ENCODE assay signal across 1 cellular context in the genomic region with DNA sequence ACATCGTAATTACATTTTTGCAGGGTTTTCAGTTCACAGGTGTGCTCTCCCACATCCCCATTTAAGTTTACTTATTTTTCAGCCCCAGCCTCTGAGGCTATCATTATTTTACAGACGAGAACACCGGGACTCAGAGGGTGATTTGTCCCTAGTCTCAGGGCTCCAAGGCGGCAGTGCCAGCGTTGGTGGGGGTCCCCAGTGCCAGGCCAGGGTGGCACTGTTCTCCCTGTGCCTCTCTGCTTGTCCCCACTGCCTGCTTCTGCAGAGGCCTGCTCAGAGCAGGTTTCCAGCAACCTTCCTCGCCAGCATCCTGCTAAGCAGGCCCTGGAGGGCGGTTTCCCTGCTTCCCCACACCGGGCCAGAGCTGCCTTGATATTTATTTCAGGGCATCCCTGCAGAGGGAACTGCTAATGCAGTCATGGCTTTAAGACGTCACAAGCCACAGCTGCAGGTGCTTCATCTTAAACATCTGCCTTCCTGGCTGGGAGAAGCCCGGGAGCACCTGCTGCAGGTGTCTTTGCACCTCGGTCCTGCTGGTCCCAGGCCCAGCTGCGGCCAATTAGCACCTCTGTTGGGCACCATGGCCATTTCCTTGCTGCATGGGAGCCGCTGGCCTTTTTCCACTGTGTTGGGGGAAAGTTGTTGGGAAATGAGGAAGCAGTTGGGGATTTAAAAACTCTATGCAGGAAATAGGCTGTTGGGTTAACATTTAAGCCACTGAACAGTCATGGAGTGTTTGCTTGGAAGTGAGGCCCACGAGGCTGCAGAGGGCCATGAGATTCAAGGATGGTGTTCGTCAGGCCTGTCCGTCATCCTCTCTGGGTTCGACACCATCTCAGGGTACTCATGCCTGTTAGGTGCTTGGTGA.
TF ChIP-seq lines count a peak whose summit lies in the region.

No MANE protein-coding gene starts in this region.

TF ChIP-seq in HepG2, 621 proteins besides CTCF, POLR2A, EP300 and RAD21 (continued from another document and continues in another):
- TF ChIP-seq ZNF687 (CRISPR knock-in tag; IDR thresholded peaks at IDR 0.05): peak; percentile 86
- TF ChIP-seq MXD3 (CRISPR knock-in tag; IDR thresholded peaks at IDR 0.05): no peak
- TF ChIP-seq ZBTB7A (CRISPR knock-in tag; IDR thresholded peaks at IDR 0.05): no peak
- TF ChIP-seq ATF1 (CRISPR knock-in tag; IDR thresholded peaks at IDR 0.05): no peak
- TF ChIP-seq GMEB2 (CRISPR knock-in tag; IDR thresholded peaks at IDR 0.05; ENCODE audit: low read depth): 0 out of 2 replicates have a peak, but pooled peaks have one; percentile 38
- TF ChIP-seq, protein P1, sequence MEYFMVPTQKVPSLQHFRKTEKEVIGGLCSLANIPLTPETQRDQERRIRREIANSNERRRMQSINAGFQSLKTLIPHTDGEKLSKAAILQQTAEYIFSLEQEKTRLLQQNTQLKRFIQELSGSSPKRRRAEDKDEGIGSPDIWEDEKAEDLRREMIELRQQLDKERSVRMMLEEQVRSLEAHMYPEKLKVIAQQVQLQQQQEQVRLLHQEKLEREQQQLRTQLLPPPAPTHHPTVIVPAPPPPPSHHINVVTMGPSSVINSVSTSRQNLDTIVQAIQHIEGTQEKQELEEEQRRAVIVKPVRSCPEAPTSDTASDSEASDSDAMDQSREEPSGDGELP (IDR thresholded peaks at IDR 0.05; ENCODE audit: borderline replicate concordance, low read depth): no peak; the same call in 1 of the 2 replicates
- peak; percentile 63; the same call in 1 of the 2 replicates for TF ChIP-seq TFDP1 (CRISPR knock-in tag; IDR thresholded peaks at IDR 0.05; ENCODE audit: borderline replicate concordance)
- TF ChIP-seq ARNT2 (CRISPR knock-in tag; IDR thresholded peaks at IDR 0.05; ENCODE audit: low read depth): no peak
- no peak for TF ChIP-seq JUNB (CRISPR knock-in tag; IDR thresholded peaks at IDR 0.05; ENCODE audit: borderline replicate concordance)
- TF ChIP-seq ZNF780A (CRISPR knock-in tag; IDR thresholded peaks at IDR 0.05): no peak
- no peak for TF ChIP-seq SIN3B (IDR thresholded peaks at IDR 0.05; ENCODE audit: low read length)
- TF ChIP-seq NFRKB (IDR thresholded peaks at IDR 0.05): no peak
- no peak for TF ChIP-seq NR1H2 (CRISPR knock-in tag; IDR thresholded peaks at IDR 0.05; ENCODE audit: borderline replicate concordance, low read depth)
- TF ChIP-seq ZNF329 (CRISPR knock-in tag; IDR thresholded peaks at IDR 0.05; ENCODE audit: low read depth): no peak; the same call in 1 of the 2 replicates
- TF ChIP-seq, protein P2, sequence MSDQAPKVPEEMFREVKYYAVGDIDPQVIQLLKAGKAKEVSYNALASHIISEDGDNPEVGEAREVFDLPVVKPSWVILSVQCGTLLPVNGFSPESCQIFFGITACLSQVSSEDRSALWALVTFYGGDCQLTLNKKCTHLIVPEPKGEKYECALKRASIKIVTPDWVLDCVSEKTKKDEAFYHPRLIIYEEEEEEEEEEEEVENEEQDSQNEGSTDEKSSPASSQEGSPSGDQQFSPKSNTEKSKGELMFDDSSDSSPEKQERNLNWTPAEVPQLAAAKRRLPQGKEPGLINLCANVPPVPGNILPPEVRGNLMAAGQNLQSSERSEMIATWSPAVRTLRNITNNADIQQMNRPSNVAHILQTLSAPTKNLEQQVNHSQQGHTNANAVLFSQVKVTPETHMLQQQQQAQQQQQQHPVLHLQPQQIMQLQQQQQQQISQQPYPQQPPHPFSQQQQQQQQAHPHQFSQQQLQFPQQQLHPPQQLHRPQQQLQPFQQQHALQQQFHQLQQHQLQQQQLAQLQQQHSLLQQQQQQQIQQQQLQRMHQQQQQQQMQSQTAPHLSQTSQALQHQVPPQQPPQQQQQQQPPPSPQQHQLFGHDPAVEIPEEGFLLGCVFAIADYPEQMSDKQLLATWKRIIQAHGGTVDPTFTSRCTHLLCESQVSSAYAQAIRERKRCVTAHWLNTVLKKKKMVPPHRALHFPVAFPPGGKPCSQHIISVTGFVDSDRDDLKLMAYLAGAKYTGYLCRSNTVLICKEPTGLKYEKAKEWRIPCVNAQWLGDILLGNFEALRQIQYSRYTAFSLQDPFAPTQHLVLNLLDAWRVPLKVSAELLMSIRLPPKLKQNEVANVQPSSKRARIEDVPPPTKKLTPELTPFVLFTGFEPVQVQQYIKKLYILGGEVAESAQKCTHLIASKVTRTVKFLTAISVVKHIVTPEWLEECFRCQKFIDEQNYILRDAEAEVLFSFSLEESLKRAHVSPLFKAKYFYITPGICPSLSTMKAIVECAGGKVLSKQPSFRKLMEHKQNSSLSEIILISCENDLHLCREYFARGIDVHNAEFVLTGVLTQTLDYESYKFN (CRISPR knock-in tag; conservative IDR thresholded peaks at IDR 0.05): peak; percentile 82; the same call in 1 of the 2 replicates
- TF ChIP-seq PAWR (CRISPR knock-in tag; IDR thresholded peaks at IDR 0.05; ENCODE audit: borderline replicate concordance): no peak
- no peak for TF ChIP-seq CCAR2 (optimal IDR thresholded peaks at IDR 0.05; ENCODE audit: low read depth, low read length)
- no peak for TF ChIP-seq HOXA5 (CRISPR knock-in tag; IDR thresholded peaks at IDR 0.05)
- no peak for TF ChIP-seq RBFOX2 (IDR thresholded peaks at IDR 0.05; ENCODE audit: low read depth, low read length)
- peak; percentile 46; the same call in 1 of the 2 replicates for TF ChIP-seq ZNF318 (CRISPR knock-in tag; IDR thresholded peaks at IDR 0.05)
- TF ChIP-seq, protein P3, sequence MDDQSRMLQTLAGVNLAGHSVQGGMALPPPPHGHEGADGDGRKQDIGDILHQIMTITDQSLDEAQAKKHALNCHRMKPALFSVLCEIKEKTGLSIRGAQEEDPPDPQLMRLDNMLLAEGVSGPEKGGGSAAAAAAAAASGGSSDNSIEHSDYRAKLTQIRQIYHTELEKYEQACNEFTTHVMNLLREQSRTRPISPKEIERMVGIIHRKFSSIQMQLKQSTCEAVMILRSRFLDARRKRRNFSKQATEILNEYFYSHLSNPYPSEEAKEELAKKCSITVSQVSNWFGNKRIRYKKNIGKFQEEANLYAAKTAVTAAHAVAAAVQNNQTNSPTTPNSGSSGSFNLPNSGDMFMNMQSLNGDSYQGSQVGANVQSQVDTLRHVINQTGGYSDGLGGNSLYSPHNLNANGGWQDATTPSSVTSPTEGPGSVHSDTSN (CRISPR knock-in tag; IDR thresholded peaks at IDR 0.05; ENCODE audit: borderline replicate concordance): no peak
- no peak for TF ChIP-seq ZNF30 (CRISPR knock-in tag; IDR thresholded peaks at IDR 0.05)
- TF ChIP-seq KAT8 (CRISPR knock-in tag; IDR thresholded peaks at IDR 0.05): peak; percentile 72; the same call in 1 of the 2 replicates
- TF ChIP-seq ZNF232 (CRISPR knock-in tag; IDR thresholded peaks at IDR 0.05; ENCODE audit: borderline replicate concordance): peak; percentile 62; the same call in 1 of the 2 replicates
- no peak for TF ChIP-seq ZNF530 (CRISPR knock-in tag; IDR thresholded peaks at IDR 0.05; ENCODE audit: low read depth)
- peak; percentile 64 for TF ChIP-seq SALL1 (CRISPR knock-in tag; IDR thresholded peaks at IDR 0.05)
- TF ChIP-seq ZNF761 (CRISPR knock-in tag; conservative IDR thresholded peaks at IDR 0.05): 0 out of 2 replicates have a peak, but pooled peaks have one; percentile 38
- TF ChIP-seq CEBPB (IDR thresholded peaks at IDR 0.05; ENCODE audit: borderline replicate concordance, low read depth, low read length): peak; percentile 44; the same call in 1 of the 2 replicates
